Comparison of ENCODE assay signal across 25 cellular contexts in the genomic region with DNA sequence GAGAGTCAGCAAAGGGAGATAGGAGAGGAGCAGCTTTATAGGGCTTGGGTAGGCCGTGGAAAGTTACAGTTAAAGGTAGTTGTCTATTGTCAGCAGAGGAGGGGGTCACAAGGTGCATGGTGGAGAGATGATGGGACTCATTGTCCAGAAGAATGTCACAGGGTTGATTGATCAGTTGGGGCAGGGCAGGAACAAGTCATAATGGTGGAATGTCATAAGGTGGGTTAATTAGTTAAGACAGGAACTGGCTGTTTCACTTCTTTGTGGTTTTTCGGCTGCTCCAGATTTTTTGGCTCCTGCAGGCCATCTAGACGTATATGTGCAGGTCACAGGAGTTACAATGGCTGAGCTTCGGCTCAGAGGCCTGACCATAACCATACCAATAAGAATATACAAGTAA. TPM values are rescaled to one million over a fixed set of nuclear protein-coding genes. Genes with fewer than 3 reads are reported as not detected.
"Had no signal": no experiment of that assay in that cellular context is flagged by ENCODE, and none has a peak within 500 bp of the region (broad histone marks: within the 10 kb centered on the region; RNA-seq: fewer than 3 reads in every experiment).

No MANE protein-coding gene starts in this region.

RNA-seq across cellular contexts. Expression of a gene that starts 11.6 kb away (rescaled TPM):
- total RNA-seq: heart left ventricle; left colon; left lung; liver; lower lobe of right lung; mucosa of descending colon; myocyte; naive thymus-derived CD4-positive, alpha-beta T cell; natural killer cell treated with Interleukin-12 subunit alpha and Interleukin-12 subunit beta and Interleukin-15 and Interleukin-18, amount 100 ng/mL, for 72 hours; omental fat pad; ovary; progenitor cell of endocrine pancreas; pulmonary artery endothelial cell; renal cortical epithelial cell; right atrium auricular region; right lobe of liver; skeletal muscle tissue; stomach; testis; thyroid gland; transverse colon; ureter; uterus had no signal
- polyA plus RNA-seq: heart left ventricle; immature natural killer cell; liver; naive thymus-derived CD4-positive, alpha-beta T cell; neural cell; ovary; stomach had no signal

RNA-seq across cellular contexts. Expression of a gene that starts 21.1 kb away (rescaled TPM):
- total RNA-seq: heart left ventricle; left colon; left lung; liver; lower lobe of right lung; mucosa of descending colon; myocyte; naive thymus-derived CD4-positive, alpha-beta T cell; natural killer cell treated with Interleukin-12 subunit alpha and Interleukin-12 subunit beta and Interleukin-15 and Interleukin-18, amount 100 ng/mL, for 72 hours; omental fat pad; ovary; progenitor cell of endocrine pancreas; pulmonary artery endothelial cell; renal cortical epithelial cell; right atrium auricular region; right lobe of liver; skeletal muscle tissue; stomach; thyroid gland; transverse colon; uterus had no signal
- polyA plus RNA-seq: heart left ventricle; immature natural killer cell; liver; naive thymus-derived CD4-positive, alpha-beta T cell; neural cell; ovary; stomach had no signal

RNA-seq across cellular contexts. Expression of a gene that starts 36.8 kb away (rescaled TPM):
- total RNA-seq: natural killer cell treated with Interleukin-12 subunit alpha and Interleukin-12 subunit beta and Interleukin-15 and Interleukin-18, amount 100 ng/mL, for 72 hours had no signal
- polyA plus RNA-seq: immature natural killer cell, neural cell had no signal
